11 cellular contexts compared by ENCODE assay signal in the genomic region with DNA sequence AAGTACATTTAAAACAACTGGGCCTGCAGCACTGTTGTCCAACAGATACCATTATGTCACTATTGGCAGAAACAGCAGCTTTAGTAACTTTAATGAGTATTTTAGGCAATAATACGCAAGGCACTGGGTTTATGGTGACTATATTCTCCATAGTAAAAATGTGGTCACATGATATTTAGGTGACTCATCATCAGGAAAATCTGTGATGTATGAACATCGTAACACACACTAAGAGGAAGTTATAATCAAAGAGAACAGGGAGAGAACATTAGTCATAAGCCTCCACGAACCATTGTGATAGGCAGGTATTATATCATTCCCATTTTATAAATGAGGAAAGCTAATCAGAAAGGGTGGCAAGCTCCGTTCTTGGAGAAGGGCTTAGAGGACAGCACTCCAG. TPM values are rescaled to one million over a fixed set of nuclear protein-coding genes. Genes with fewer than 3 reads are reported as not detected.
DNase-seq lines count a peak whose midpoint lies in the region; ATAC-seq and TF ChIP-seq lines count a peak whose summit lies in the region.
"Had no signal": no experiment of that assay in that cellular context is flagged by ENCODE, and none has a peak within 500 bp of the region (broad histone marks: within the 10 kb centered on the region; RNA-seq: fewer than 3 reads in every experiment).

No MANE protein-coding gene starts in this region.

- BruUV-seq in Calu3 (replicated peaks; lab: Mats Ljungman, UMichigan), result no TSS peak

- peak overlapping the region in 1 of 2 donors; percentile 33 for H3K9ac ChIP-seq in mucosa of rectum (ENCODE audit: low read depth in 1 of 2, low read length in 2 of 2)

- intact Hi-C loops in Calu3 (cut with micrococcal nuclease; ENCODE audit: unreplicated experiment), result no loop called here

- peaks cover 5 to 14% of the 10 kb centered on the region in 2 donors for H3K4me1 ChIP-seq in mucosa of rectum (ENCODE audit: control insufficient read depth in 2 of 2, insufficient read depth in 2 of 2, low read length in 2 of 2)

- peaks cover 61% of the 10 kb centered on the region for H3K36me3 Mint-ChIP-seq in Calu3 (ENCODE audit: insufficient read depth, unreplicated experiment)
- H3K36me3 Mint-ChIP-seq: natural killer cell treated with Interleukin-12 subunit alpha and Interleukin-12 subunit beta and Interleukin-15 and Interleukin-18, amount 100 ng/mL, for 72 hours; stimulated activated naive B cell treated with anti-CD40 and anti-IgM and Interleukin-4, amounts not matched to agents 10 μg/mL and 1 μg/mL and 100 μg/mL, for 72 hours had no signal

- peak overlapping the region; percentile 45 for H3K27ac Mint-ChIP-seq in Calu3 (ENCODE audit: unreplicated experiment)
- H3K27ac Mint-ChIP-seq: activated naive CD8-positive, alpha-beta T cell; natural killer cell treated with Interleukin-12 subunit alpha and Interleukin-12 subunit beta and Interleukin-15 and Interleukin-18, amount 100 ng/mL, for 72 hours; stimulated activated naive B cell treated with anti-CD40 and anti-IgM and Interleukin-4, amounts not matched to agents 10 μg/mL and 1 μg/mL and 100 μg/mL, for 72 hours had no signal

- H3K4me3 Mint-ChIP-seq in Calu3 (ENCODE audit: low read depth, unreplicated experiment), result peak overlapping the region; percentile 35
- H3K4me3 Mint-ChIP-seq: activated naive CD8-positive, alpha-beta T cell; natural killer cell treated with Interleukin-12 subunit alpha and Interleukin-12 subunit beta and Interleukin-15 and Interleukin-18, amount 100 ng/mL, for 72 hours; stimulated activated naive B cell treated with anti-CD40 and anti-IgM and Interleukin-4, amounts not matched to agents 10 μg/mL and 1 μg/mL and 100 μg/mL, for 72 hours had no signal

- ATAC-seq in HG03196 (IDR thresholded peaks at IDR 0.05; ENCODE audit: unreplicated experiment), result no peak
- ATAC-seq: natural killer cell treated with Interleukin-12 subunit alpha and Interleukin-12 subunit beta and Interleukin-15 and Interleukin-18, amount 100 ng/mL, for 72 hours had no signal

- peak overlapping the region; percentile 64 to 70 for H3K27ac ChIP-seq in mucosa of rectum (ENCODE audit: low read depth in 2 of 2, low read length in 2 of 2)

- H3K9me3 ChIP-seq in mucosa of rectum (ENCODE audit: control insufficient read depth in 2 of 2, low read length in 2 of 2), result no peaks in the 10 kb centered on the region

- DNase-seq in Calu3 (no peak), NB4 (ENCODE audit: low read depth) (peak; percentile 63), dermis blood vessel endothelial cell (peak; percentile 85), UCSD-AML1 (lab: John Stamatoyannopoulos, UW; ENCODE audit: unreplicated experiment) (no peak)
- no peak for DNase-seq in effector CD8-positive, alpha-beta T cell (lab: John Stamatoyannopoulos, UW)
- DNase-seq in stimulated activated CD4-positive, alpha-beta T cell treated with anti-CD3 and anti-CD28 coated beads, Interleukin-4, amount 100 ng/mL, for 4 hours, result no peak
- DNase-seq: stimulated activated naive B cell treated with anti-CD40 and anti-IgM and Interleukin-4, amounts not matched to agents 10 μg/mL and 1 μg/mL and 100 μg/mL, for 72 hours had no signal

- H3K9me3 Mint-ChIP-seq in Calu3 (ENCODE audit: low read depth, unreplicated experiment), result peaks cover 2% of the 10 kb centered on the region
- H3K9me3 Mint-ChIP-seq: natural killer cell treated with Interleukin-12 subunit alpha and Interleukin-12 subunit beta and Interleukin-15 and Interleukin-18, amount 100 ng/mL, for 72 hours; stimulated activated naive B cell treated with anti-CD40 and anti-IgM and Interleukin-4, amounts not matched to agents 10 μg/mL and 1 μg/mL and 100 μg/mL, for 72 hours had no signal

- H3K27me3 Mint-ChIP-seq in Calu3 (ENCODE audit: unreplicated experiment), result no peaks in the 10 kb centered on the region
- H3K27me3 Mint-ChIP-seq: activated naive CD8-positive, alpha-beta T cell had no signal

- CTCF ChIA-PET in Calu3 (lab: Charles Lee), result interaction anchor here (0.7 to 1.3 kb wide), 4 partner anchors 15 to 317 kb away, joined by 3 to 10 read pairs (median 5); no protein-coding TSS in a partner anchor

- TF ChIP-seq POLR2A in NB4 (IDR thresholded peaks at IDR 0.05; ENCODE audit: extremely low read depth, insufficient read length), result no peak

- H3K36me3 ChIP-seq in mucosa of rectum (ENCODE audit: control insufficient read depth in 2 of 2, insufficient read depth in 2 of 2, low read length in 2 of 2), result peaks cover 0 to 1% of the 10 kb centered on the region in 2 donors

- H3K4me3 ChIP-seq in NB4 (ENCODE audit: low read depth, low read length), result no peak overlapping the region
- no peak overlapping the region for H3K4me3 ChIP-seq in mucosa of rectum (ENCODE audit: low read length in 2 of 2)

- TF ChIP-seq CTCF in Calu3 (IDR thresholded peaks at IDR 0.05; ENCODE audit: unreplicated experiment), result no peak
- TF ChIP-seq CTCF in NB4 (IDR thresholded peaks at IDR 0.05; ENCODE audit: low read depth, low read length), result no peak

- no peaks in the 10 kb centered on the region for H3K27me3 ChIP-seq in mucosa of rectum (ENCODE audit: control insufficient read depth in 2 of 2, insufficient read depth in 2 of 2, low read length in 2 of 2)

- peaks cover 53% of the 10 kb centered on the region for H3K4me1 Mint-ChIP-seq in Calu3 (ENCODE audit: low read depth, unreplicated experiment)

RNA-seq across cellular contexts. Expression of a gene that starts 36.9 kb away (rescaled TPM):
- total RNA-seq in Calu3 (2022) (126 and 141 TPM in 2 replicates), dermis blood vessel endothelial cell (38.6 and 67.8 TPM in 2 replicates)

Comparison
In these comparisons a context has a peak if more than half of its experiments do, and no peak if none do; other contexts are left out.
1. DNase-seq: peak in NB4 (single experiment) and dermis blood vessel endothelial cell (single experiment); none in Calu3 (single experiment), UCSD-AML1 (single experiment), effector CD8-positive, alpha-beta T cell (single experiment) and stimulated activated CD4-positive, alpha-beta T cell treated with anti-CD3 and anti-CD28 coated beads, Interleukin-4, amount 100 ng/mL, for 4 hours (0 of 2).